Comparison of ENCODE assay signal across 8 cellular contexts in the genomic region with DNA sequence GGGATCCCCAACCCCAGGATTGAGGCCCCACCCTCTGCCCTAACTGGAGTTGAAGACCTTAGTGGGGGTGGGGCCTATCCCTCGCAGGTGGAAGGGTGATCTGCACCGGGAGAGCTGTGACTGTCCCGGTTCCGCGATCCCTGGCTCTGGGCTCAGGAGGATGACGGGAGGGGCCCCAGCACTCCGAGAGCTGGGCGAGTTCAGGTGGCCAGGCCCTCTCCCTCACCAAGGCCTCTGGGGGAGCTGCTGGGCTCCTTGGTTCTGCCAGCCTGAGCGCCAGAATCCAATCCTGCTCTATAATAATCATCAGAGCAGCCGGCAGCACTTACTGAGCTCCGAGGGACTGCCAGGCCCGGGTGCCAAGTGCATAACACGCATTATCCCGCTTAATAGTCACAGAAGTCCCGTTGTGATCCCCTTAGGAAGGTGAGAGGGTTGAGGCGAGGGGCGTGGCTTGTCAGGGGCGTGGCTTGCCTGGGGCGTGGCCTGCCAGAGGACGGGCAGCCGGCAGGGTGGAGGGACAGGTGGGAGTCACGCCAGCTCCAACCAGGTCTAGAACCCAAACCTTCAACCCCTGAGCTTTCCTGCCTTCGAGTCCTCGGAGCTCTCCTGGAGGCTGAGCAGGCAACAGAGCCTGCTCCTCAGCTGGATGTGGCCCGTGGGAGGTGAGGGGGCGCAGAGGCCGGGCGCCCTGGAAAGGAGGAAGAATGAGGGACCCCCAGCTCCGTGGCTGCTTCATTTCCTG. TPM values are rescaled to one million over a fixed set of nuclear protein-coding genes. Genes with fewer than 3 reads are reported as not detected.
A peak's percentile ranks its signal among the peaks of the same experiment; 100 is the strongest.
DNase-seq lines count a peak whose midpoint lies in the region; ATAC-seq, FAIRE-seq and TF ChIP-seq lines count a peak whose summit lies in the region.

No MANE protein-coding gene starts in this region.

- ATAC-seq in A549 (peak; percentile 76 to 87), K562 (peak; percentile 93), GM21367 (IDR thresholded peaks at IDR 0.05; ENCODE audit: unreplicated experiment) (no peak)

- in situ Hi-C loops in K562 (cut with MboI), result no loop called here

- H3K4me1 ChIP-seq in A549 (no peaks in the 10 kb centered on the region), K562 (replicated peaks in 1 of 2; ENCODE audit: control insufficient read depth in 2 of 2, insufficient read depth in 2 of 2, low read length in 2 of 2) (peaks cover 3 to 20% of the 10 kb centered on the region in 2 experiments; a peak in 4 of 5 replicates)

- H4K20me1 ChIP-seq in K562 (replicated peaks; ENCODE audit: control insufficient read depth, insufficient read depth, low read length), result peaks cover 18% of the 10 kb centered on the region

- H3K4me3 ChIP-seq in A549, result peak overlapping the region; percentile 36
- no peak overlapping the region for H3K4me3 ChIP-seq in K562

- H3K36me3 ChIP-seq in K562 (ENCODE audit: control insufficient read depth, insufficient read depth, low read length), result no peaks in the 10 kb centered on the region

- H3K79me2 ChIP-seq in K562 (ENCODE audit: control insufficient read depth, insufficient read depth, low read length), result no peaks in the 10 kb centered on the region

- H2AFZ ChIP-seq in K562 (ENCODE audit: low read depth, low read length), result no peak overlapping the region

- H3K9me1 ChIP-seq in K562 (ENCODE audit: control insufficient read depth, insufficient read depth, low read length), result no peaks in the 10 kb centered on the region

- TF ChIP-seq RAD21 in A549 (conservative IDR thresholded peaks at IDR 0.05 in 1 of 2, IDR thresholded peaks at IDR 0.05 in 1 of 2) (no peak), K562 (CRISPR knock-in tag; conservative IDR thresholded peaks at IDR 0.05 in 1 of 2, IDR thresholded peaks at IDR 0.05 in 1 of 2) (no peak)

- TF ChIP-seq CTCF in A549 (IDR thresholded peaks at IDR 0.05) (no peak), K562 (IDR thresholded peaks at IDR 0.05 in 2 of 3, conservative IDR thresholded peaks at IDR 0.05 in 1 of 3; ENCODE audit: insufficient read depth in 2 of 3, low read depth in 1 of 3, low read length in 3 of 3) (peak in 2 of 3 experiments; percentile 14 to 39; a peak in 1 of 6 replicates)

- intact Hi-C loops in K562 (cut with micrococcal nuclease), result no loop called here

- no TSS peak for BruUV-seq in K562 (replicated peaks; lab: Mats Ljungman, UMichigan)

- H3K9me3 ChIP-seq in A549, result no peaks in the 10 kb centered on the region
- H3K9me3 ChIP-seq in K562 (replicated peaks; ENCODE audit: control insufficient read depth, insufficient read depth, low read depth, low read length), result no peaks in the 10 kb centered on the region

- WGBS in A549 (ENCODE audit: missing lambda C conversion rate), result 21% methylated on average over 23 of the region's 29 CpGs
- 8% methylated on average over 28 of the region's 29 CpGs for WGBS in K562 (ENCODE audit: insufficient coverage, low coverage, missing lambda C conversion rate)

- CTCF ChIA-PET in A549 (lab: Yijun Ruan, JAX) (interaction anchor here (0.8 to 2.2 kb wide), 14 partner anchors 10 to 141 kb away, joined by 3 to 8 read pairs (median 4); no protein-coding TSS in a partner anchor), HEK293T (lab: Yijun Ruan, JAX) (interaction anchor here (1.1 kb wide), 1 partner anchor 71 kb away, joined by 3 read pairs; no protein-coding TSS in a partner anchor), K562 (lab: Yijun Ruan, JAX; ENCODE audit: low intra/inter-chr PET ratio) (no interaction called here)

- H3K27me3 ChIP-seq in K562 (ENCODE audit: control insufficient read depth in 2 of 2, insufficient read depth in 2 of 2, low read length in 2 of 2), result peaks cover 12 to 72% of the 10 kb centered on the region in 2 experiments; a peak in 3 of 5 replicates

- H3K4me2 ChIP-seq in A549 (peak overlapping the region; percentile 56), K562 (ENCODE audit: insufficient read depth, low read length) (peak overlapping the region; percentile 23)

- H3K27ac ChIP-seq in A549 (peak overlapping the region in 1 of 2 experiments; percentile 63; a peak in 4 of 6 replicates), K562 (ENCODE audit: extremely low read depth, low read depth, low read length) (no peak overlapping the region)

- FAIRE-seq in A549 (lab: Jason Lieb, UNC), result no peak
- FAIRE-seq in K562 (lab: Jason Lieb, UNC), result peak; percentile 74

- POLR2A ChIA-PET in A549 (lab: Yijun Ruan, JAX) (no interaction called here), HEK293T (lab: Yijun Ruan, JAX) (no interaction called here), K562 (lab: Yijun Ruan, JAX) (interaction anchor here (0.7 to 1.2 kb wide), 2 partner anchors 11 to 48 kb away, joined by 3 to 4 read pairs; no protein-coding TSS in a partner anchor)

- DNase-seq in A549 (ENCODE audit: low read depth in 1 of 2, low spot score in 1 of 2) (peak; percentile 30 to 78), HEK293T (ENCODE audit: extremely low spot score) (peak; percentile 72), T-helper 22 cell (ENCODE audit: low read depth) (peak; percentile 38), K562 (ENCODE audit: extremely low read depth in 1 of 4, low spot score in 3 of 4) (peak; percentile 48 to 85 (median 82)), iPS-NIHi7 (ENCODE audit: extremely low spot score) (peak; percentile 88), NCI-H446 treated with DMSO at 0.1 percent for 48 hours (lab: John Stamatoyannopoulos, UW) (no peak)
- peak; percentile 59 for DNase-seq in stimulated activated CD4-positive, alpha-beta T cell treated with anti-CD3 and anti-CD28 coated beads, Interleukin-1b, Interleukin-23, amount 100 ng/mL, for 48 hours

- no peak for TF ChIP-seq POLR2A in A549 (IDR thresholded peaks at IDR 0.05; ENCODE audit: low read length)
- TF ChIP-seq POLR2A in K562 (conservative IDR thresholded peaks at IDR 0.05), result no peak

- H3K9ac ChIP-seq in K562 (ENCODE audit: insufficient read depth in 1 of 2, low read depth in 2 of 2, low read length in 2 of 2), result peak overlapping the region in 1 of 2 experiments; percentile 68; a peak in 2 of 4 replicates

- TF ChIP-seq EP300 in A549 (IDR thresholded peaks at IDR 0.05) (no peak), K562 (IDR thresholded peaks at IDR 0.05; ENCODE audit: low read length) (no peak)

TF ChIP-seq in A549, 52 proteins besides CTCF, POLR2A, EP300 and RAD21:
- no peak for TF ChIP-seq CEBPB (IDR thresholded peaks at IDR 0.05)
TF ChIP-seq in A549: peak in this region for 0.

TF ChIP-seq in HEK293T, 16 proteins besides CTCF, POLR2A, EP300 and RAD21:
- TF ChIP-seq FOXM1 (IDR thresholded peaks at IDR 0.05; ENCODE audit: borderline replicate concordance), result no peak
- TF ChIP-seq FOXK2 (IDR thresholded peaks at IDR 0.05), result no peak

TF ChIP-seq in K562, 482 proteins besides CTCF, POLR2A, EP300 and RAD21 (continues in another document):
- TF ChIP-seq, protein P1, sequence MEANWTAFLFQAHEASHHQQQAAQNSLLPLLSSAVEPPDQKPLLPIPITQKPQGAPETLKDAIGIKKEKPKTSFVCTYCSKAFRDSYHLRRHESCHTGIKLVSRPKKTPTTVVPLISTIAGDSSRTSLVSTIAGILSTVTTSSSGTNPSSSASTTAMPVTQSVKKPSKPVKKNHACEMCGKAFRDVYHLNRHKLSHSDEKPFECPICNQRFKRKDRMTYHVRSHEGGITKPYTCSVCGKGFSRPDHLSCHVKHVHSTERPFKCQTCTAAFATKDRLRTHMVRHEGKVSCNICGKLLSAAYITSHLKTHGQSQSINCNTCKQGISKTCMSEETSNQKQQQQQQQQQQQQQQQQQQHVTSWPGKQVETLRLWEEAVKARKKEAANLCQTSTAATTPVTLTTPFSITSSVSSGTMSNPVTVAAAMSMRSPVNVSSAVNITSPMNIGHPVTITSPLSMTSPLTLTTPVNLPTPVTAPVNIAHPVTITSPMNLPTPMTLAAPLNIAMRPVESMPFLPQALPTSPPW (CRISPR knock-in tag; IDR thresholded peaks at IDR 0.05), result 0 out of 2 replicates have a peak, but pooled peaks have one; percentile 14
- no peak for TF ChIP-seq SMARCC2 (IDR thresholded peaks at IDR 0.05; ENCODE audit: low read depth)
- TF ChIP-seq ZEB2 (IDR thresholded peaks at IDR 0.05), result no peak

RNA-seq across cellular contexts. Expression of a gene that starts 7.2 kb away (rescaled TPM):
- polyA plus RNA-seq in A549 (2011; rRNA removed), result 0.37 and 0.38 TPM in 2 replicates
- polyA plus RNA-seq in A549 (2012; cell fraction: cytosol; rRNA removed), result 0.77 and 1.1 TPM in 2 replicates
- polyA plus RNA-seq in A549 (2012; cell fraction: nucleus; rRNA removed), result 0.61 and 1.3 TPM in 2 replicates
- polyA plus RNA-seq in A549 (2017; fragmentation: RNase III; extraction: RNeasy Plus Mini Kit Qiagen cat#74134 plus additional on column Dnase treatment), result 0.78 to 1.0 TPM (median 1.0 TPM) in 3 replicates
- 0.41 and 0.49 TPM in 2 replicates for polyA minus RNA-seq in A549 (2011; rRNA and poly(A)+ RNA removed)
- 0.12 and 0.28 TPM in 2 replicates for total RNA-seq in K562 (2011; cell fraction: chromatin; rRNA removed; ENCODE audit: low replicate concordance)
- total RNA-seq in K562 (2011; cell fraction: nucleolus; rRNA removed), result 0.33 and 0.39 TPM in 2 replicates
- 0.44 and 0.53 TPM in 2 replicates for total RNA-seq in K562 (2011; cell fraction: nucleoplasm; rRNA removed)
- total RNA-seq in K562 (2014; rRNA removed), result 0.20 and 0.27 TPM in 2 replicates
- 0.11 and 0.13 TPM in 2 replicates for total RNA-seq in K562 (2014; rRNA removed; fragmentation: Illumina TruSeq; extraction: Trizol)
- 0.11 and 0.15 TPM in 2 replicates for total RNA-seq in K562 (2015; rRNA removed; fragmentation: Illumina TruSeq; extraction: Trizol)
- total RNA-seq in K562 (2021), result 0.47 and 0.51 TPM in 2 replicates
- polyA plus RNA-seq in K562 (2011; rRNA removed), result 0.11 and 0.20 TPM in 2 replicates
- polyA plus RNA-seq in K562 (2011; cell fraction: cytosol; rRNA removed), result 0.15 and 0.24 TPM in 2 replicates
- 0.17 and 0.21 TPM in 2 replicates for polyA plus RNA-seq in K562 (2011; cell fraction: nucleus; rRNA removed)
- 0.21 and 0.33 TPM in 2 replicates for polyA plus RNA-seq in K562 (2012)
- 0.21 TPM in 2 replicates for polyA plus RNA-seq in K562 (2014; fragmentation: Illumina TruSeq; extraction: Trizol)
- polyA plus RNA-seq in K562 (2014; fragmentation: Nextera tagmentation; extraction: Ambion mirVana), result under 1 TPM in 1 of 2 experiments, not detected in 1; 0.01 TPM
- 0.13 and 0.28 TPM in 2 replicates for polyA plus RNA-seq in K562 (2014; rRNA removed)
- polyA minus RNA-seq in K562 (2011; rRNA and poly(A)+ RNA removed), result 0.06 and 0.35 TPM in 2 replicates
- not detected in 2 replicates for polyA minus RNA-seq in K562 (2011; cell fraction: cytosol; rRNA and poly(A)+ RNA removed)
- 0.27 TPM in 1 of 2 replicates, not detected in the other for polyA minus RNA-seq in K562 (2011; cell fraction: nucleus; rRNA and poly(A)+ RNA removed)
